ENCODE assay signal across 14 cellular contexts in the genomic region with DNA sequence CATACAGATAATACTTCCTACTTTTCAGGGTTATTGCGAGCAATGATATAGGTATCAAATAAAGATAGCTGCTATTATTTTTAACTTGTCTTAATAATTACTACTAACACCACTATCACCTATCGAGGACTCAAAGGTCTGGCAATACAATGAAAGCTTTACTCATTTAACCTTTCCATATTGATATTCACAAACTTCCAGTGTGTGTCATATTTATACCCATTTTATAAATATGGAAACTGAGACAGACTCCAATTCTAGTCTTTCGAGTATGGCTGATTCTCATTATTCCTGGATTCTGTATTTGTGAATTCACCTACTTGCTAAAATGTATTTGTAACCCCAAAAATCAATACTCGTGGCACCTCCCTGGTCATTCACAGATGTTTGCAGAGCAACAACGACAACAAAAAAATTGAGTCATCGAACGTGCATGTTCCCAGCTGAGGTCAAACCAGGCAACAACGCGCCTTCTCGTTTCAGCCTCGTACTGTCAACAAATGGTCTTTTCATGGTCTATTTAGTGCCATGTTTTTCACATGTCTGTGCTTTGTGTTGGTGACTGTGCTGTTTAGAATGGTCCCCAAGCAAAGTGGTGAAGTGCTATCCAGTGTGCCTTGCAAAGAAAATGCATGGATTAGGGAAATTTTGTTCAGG. TPM values are rescaled to one million over a fixed set of nuclear protein-coding genes. Genes with fewer than 3 reads are reported as not detected.
DNase-seq lines count a peak whose midpoint lies in the region; ATAC-seq and TF ChIP-seq lines count a peak whose summit lies in the region.
"Had no signal": no experiment of that assay in that cellular context is flagged by ENCODE, and none has a peak within 500 bp of the region (broad histone marks: within the 10 kb centered on the region; RNA-seq: fewer than 3 reads in every experiment).

No MANE protein-coding gene starts in this region.

- intact Hi-C loops in CD8-positive, alpha-beta T cell (cut with DNase I, micrococcal nuclease), result no loop called here

- H3K27ac Mint-ChIP-seq in activated CD4-positive, alpha-beta T cell treated with anti-CD3 and anti-CD28 coated beads, Interleukin-2, amount 10 ng/mL, durations not matched to agents 7 days and 5 days, result no peak overlapping the region
- H3K27ac Mint-ChIP-seq in CD8-positive, alpha-beta T cell, result no peak overlapping the region
- H3K27ac Mint-ChIP-seq: stimulated activated memory B cell treated with anti-CD40 and anti-IgM and Interleukin-4, amounts not matched to agents 10 μg/mL and 1 μg/mL and 100 μg/mL, for 72 hours had no signal

- TF ChIP-seq CTCF in CD8-positive, alpha-beta T cell (IDR thresholded peaks at IDR 0.05), result no peak

- no peak for ATAC-seq in GM18907 (IDR thresholded peaks at IDR 0.05; ENCODE audit: unreplicated experiment)
- no peak for ATAC-seq in CD8-positive, alpha-beta T cell
- ATAC-seq: stimulated activated memory B cell treated with anti-CD40 and anti-IgM and Interleukin-4, amounts not matched to agents 10 μg/mL and 1 μg/mL and 100 μg/mL, for 72 hours had no signal

- H3K9me3 Mint-ChIP-seq in activated CD4-positive, alpha-beta T cell treated with anti-CD3 and anti-CD28 coated beads, Interleukin-2, amount 10 ng/mL, durations not matched to agents 7 days and 5 days, result no peaks in the 10 kb centered on the region
- peaks cover 2% of the 10 kb centered on the region for H3K9me3 Mint-ChIP-seq in CD8-positive, alpha-beta T cell
- H3K9me3 Mint-ChIP-seq: stimulated activated memory B cell treated with anti-CD40 and anti-IgM and Interleukin-4, amounts not matched to agents 10 μg/mL and 1 μg/mL and 100 μg/mL, for 72 hours had no signal

- CTCF ChIA-PET in activated CD4-positive, alpha-beta T cell treated with anti-CD3 and anti-CD28 coated beads, Interleukin-2, amount 10 ng/mL, durations not matched to agents 7 days and 5 days (lab: Charles Lee), result no interaction called here
- CTCF ChIA-PET in CD8-positive, alpha-beta T cell (lab: Charles Lee), result no interaction called here

- H3K4me1 Mint-ChIP-seq in activated CD4-positive, alpha-beta T cell treated with anti-CD3 and anti-CD28 coated beads, Interleukin-2, amount 10 ng/mL, durations not matched to agents 7 days and 5 days, result peaks cover 2% of the 10 kb centered on the region
- peaks cover 45% of the 10 kb centered on the region for H3K4me1 Mint-ChIP-seq in CD8-positive, alpha-beta T cell (ENCODE audit: low read depth)

- H3K27ac ChIP-seq in CD8-positive, alpha-beta T cell (ENCODE audit: low read depth, low read length), result no peak overlapping the region
- H3K27ac ChIP-seq: RWPE1 had no signal

- H3K4me3 ChIP-seq in CD8-positive, alpha-beta T cell (ENCODE audit: low read depth, low read length), result no peak overlapping the region
- H3K4me3 ChIP-seq: coronary artery had no signal

- no peaks in the 10 kb centered on the region for H3K36me3 ChIP-seq in CD8-positive, alpha-beta T cell (ENCODE audit: insufficient read depth, low read length)

- H3K4me3 Mint-ChIP-seq in activated CD4-positive, alpha-beta T cell treated with anti-CD3 and anti-CD28 coated beads, Interleukin-2, amount 10 ng/mL, durations not matched to agents 7 days and 5 days, result no peak overlapping the region
- no peak overlapping the region for H3K4me3 Mint-ChIP-seq in CD8-positive, alpha-beta T cell
- H3K4me3 Mint-ChIP-seq: stimulated activated memory B cell treated with anti-CD40 and anti-IgM and Interleukin-4, amounts not matched to agents 10 μg/mL and 1 μg/mL and 100 μg/mL, for 72 hours had no signal

- POLR2A ChIA-PET in activated CD4-positive, alpha-beta T cell treated with anti-CD3 and anti-CD28 coated beads, Interleukin-2, amount 10 ng/mL, durations not matched to agents 7 days and 5 days (lab: Charles Lee), result no interaction called here
- POLR2A ChIA-PET in CD8-positive, alpha-beta T cell (lab: Charles Lee), result no interaction called here

- peaks cover 14% of the 10 kb centered on the region for H3K36me3 Mint-ChIP-seq in activated CD4-positive, alpha-beta T cell treated with anti-CD3 and anti-CD28 coated beads, Interleukin-2, amount 10 ng/mL, durations not matched to agents 7 days and 5 days (ENCODE audit: low read depth)
- peaks cover 15% of the 10 kb centered on the region for H3K36me3 Mint-ChIP-seq in CD8-positive, alpha-beta T cell

- peak; percentile 81 for DNase-seq in DMS153 treated with DMSO at 0.1 percent for 48 hours (lab: John Stamatoyannopoulos, UW; ENCODE audit: unreplicated experiment)
- DNase-seq in NCI-H345 (lab: John Stamatoyannopoulos, UW), result peak; percentile 90
- DNase-seq in fibroblast of gingiva (ENCODE audit: low read depth), result peak; percentile 47
- peak; percentile 84 for DNase-seq in pons (ENCODE audit: low spot score)
- no peak for DNase-seq in activated CD4-positive, alpha-beta T cell treated with anti-CD3 and anti-CD28 coated beads, Interleukin-2, amount 10 ng/mL, durations not matched to agents 7 days and 5 days
- DNase-seq in glomerular visceral epithelial cell (ENCODE audit: extremely low spot score), result no peak
- no peak for DNase-seq in CD8-positive, alpha-beta T cell
- DNase-seq: kidney, NCI-H1436, T-helper 1 cell had no signal

- no peaks in the 10 kb centered on the region for H3K4me1 ChIP-seq in CD8-positive, alpha-beta T cell (ENCODE audit: insufficient read depth, low read length)

- no peaks in the 10 kb centered on the region for H3K9me3 ChIP-seq in CD8-positive, alpha-beta T cell (ENCODE audit: low read length)

- no peaks in the 10 kb centered on the region for H3K27me3 ChIP-seq in CD8-positive, alpha-beta T cell (ENCODE audit: insufficient read depth, low read length)

- no peaks in the 10 kb centered on the region for H3K27me3 Mint-ChIP-seq in activated CD4-positive, alpha-beta T cell treated with anti-CD3 and anti-CD28 coated beads, Interleukin-2, amount 10 ng/mL, durations not matched to agents 7 days and 5 days
- no peaks in the 10 kb centered on the region for H3K27me3 Mint-ChIP-seq in CD8-positive, alpha-beta T cell (ENCODE audit: low read depth)
- H3K27me3 Mint-ChIP-seq: stimulated activated memory B cell treated with anti-CD40 and anti-IgM and Interleukin-4, amounts not matched to agents 10 μg/mL and 1 μg/mL and 100 μg/mL, for 72 hours had no signal

RNA-seq across cellular contexts. Expression of gene SMURF1, which starts 51.7 kb away (rescaled TPM):
- total RNA-seq in activated CD4-positive, alpha-beta T cell treated with anti-CD3 and anti-CD28 coated beads, Interleukin-2, amount 10 ng/mL, durations not matched to agents 7 days and 5 days, result 10 to 100 TPM; 12.6 to 14.2 TPM
- total RNA-seq in CD8-positive, alpha-beta T cell, result 10 to 100 TPM; 42.5 to 44.8 TPM

Comparison
In these comparisons a context has a peak if more than half of its experiments do, and no peak if none do; other contexts are left out.
1. DNase-seq: peak in DMS153 treated with DMSO at 0.1 percent for 48 hours (single experiment), NCI-H345 (single experiment), fibroblast of gingiva (single experiment) and pons (single experiment); none in activated CD4-positive, alpha-beta T cell treated with anti-CD3 and anti-CD28 coated beads, Interleukin-2, amount 10 ng/mL, durations not matched to agents 7 days and 5 days (single experiment), glomerular visceral epithelial cell (single experiment) and CD8-positive, alpha-beta T cell (0 of 7).